8 cellular contexts compared by ENCODE assay signal in genomic region chr12:27969011-27969900, GRCh38. TPM values are rescaled to one million over a fixed set of nuclear protein-coding genes. Genes with fewer than 3 reads are reported as not detected.
DNase-seq lines count a peak whose midpoint lies in the region; ATAC-seq and TF ChIP-seq lines count a peak whose summit lies in the region.

No MANE protein-coding gene starts in this region.

- H4K91ac ChIP-seq in H9 (ENCODE audit: insufficient read length, low read depth, low read length): no peak overlapping the region

- H2AFZ ChIP-seq in H9 (ENCODE audit: low read length): no peak overlapping the region

- WGBS in H9 (ENCODE audit: extremely low coverage, insufficient read length, low lambda C conversion rate): no CpG with 5 or more reads among the region's 40 CpGs

- peaks cover 2% of the 10 kb centered on the region for H3K4me1 ChIP-seq in H9 (ENCODE audit: insufficient read depth, low read length)

- H2BK5ac ChIP-seq in H9 (ENCODE audit: insufficient read length, low read length): no peak overlapping the region

- H3K79me1 ChIP-seq in H9 (ENCODE audit: insufficient read depth, low read depth, low read length, poor library complexity, severe bottlenecking): no peaks in the 10 kb centered on the region

- H3K27ac ChIP-seq in H9 (ENCODE audit: insufficient read length, low read depth, low read length): no peak overlapping the region

- H3K23me2 ChIP-seq in H9 (ENCODE audit: insufficient read length, low read depth, low read length, poor library complexity, severe bottlenecking): peaks cover 25% of the 10 kb centered on the region

- H3K4me3 ChIP-seq in WI38 (ENCODE audit: low read depth, low read length) (peak overlapping the region; percentile 59), foreskin fibroblast (ENCODE audit: low read depth in 1 of 2, low read length in 2 of 2) (peak overlapping the region; percentile 60 to 64)

- no peak overlapping the region for H3K14ac ChIP-seq in H9 (ENCODE audit: insufficient read depth, low read length)

- H2BK20ac ChIP-seq in H9 (ENCODE audit: low read depth, low read length, poor library complexity, severe bottlenecking): no peak overlapping the region

- H3K9ac ChIP-seq in H9 (ENCODE audit: extremely low read depth, insufficient read length, low read length): no peak overlapping the region

- H3K4me1 Mint-ChIP-seq in H9: peaks cover 41 to 52% of the 10 kb centered on the region in 2 experiments

- no peak overlapping the region for H2AK5ac ChIP-seq in H9 (ENCODE audit: insufficient read length, low read length)

- H3T11ph ChIP-seq in H9 (ENCODE audit: low read length): no peak overlapping the region

- H2BK12ac ChIP-seq in H9 (ENCODE audit: insufficient read length, low read depth, low read length): no peak overlapping the region

- H3K36me3 Mint-ChIP-seq in H9 (ENCODE audit: insufficient read depth in 1 of 3, low read depth in 3 of 3): no peaks in the 10 kb centered on the region; a peak in 2 of 7 replicates

- H3K27me3 ChIP-seq in H9 (ENCODE audit: insufficient read depth, low read length): peaks cover 51% of the 10 kb centered on the region; the same call in 1 of the 2 replicates

- no peak overlapping the region for H3K18ac ChIP-seq in H9 (ENCODE audit: insufficient read length, low read depth, low read length)

- H4K20me1 ChIP-seq in H9 (ENCODE audit: control insufficient read depth, insufficient read depth, insufficient read length): no peaks in the 10 kb centered on the region

- no peaks in the 10 kb centered on the region for H3K79me2 ChIP-seq in H9 (ENCODE audit: insufficient read depth, low read length)

- H3K27me3 Mint-ChIP-seq in H9 (ENCODE audit: low read depth): peaks cover 94% of the 10 kb centered on the region

- no peaks in the 10 kb centered on the region for H3K9me3 ChIP-seq in H9 (ENCODE audit: control insufficient read depth, low read depth, low read length)

- peak; percentile 14 for ATAC-seq in omental fat pad (ENCODE audit: low FRiP score)
- ATAC-seq in GM19023 (IDR thresholded peaks at IDR 0.05; ENCODE audit: unreplicated experiment): no peak

- no peak overlapping the region for H3K23ac ChIP-seq in H9 (ENCODE audit: insufficient read length, low read depth, low read length)

- DNase-seq in AG08396 (ENCODE audit: low spot score) (peak; percentile 37), H9 (peak; percentile 53), foreskin fibroblast (peak in 1 of 2 donors; percentile 43), omental fat pad (ENCODE audit: low spot score) (no peak), T-helper 9 cell (no peak), NCI-H2081 treated with DMSO at 0.1 percent for 48 hours (lab: John Stamatoyannopoulos, UW) (no peak)

- TF ChIP-seq CTCF in H9 (conservative IDR thresholded peaks at IDR 0.05) (no peak), WI38 (IDR thresholded peaks at IDR 0.05; ENCODE audit: low read depth, low read length) (no peak), foreskin fibroblast (IDR thresholded peaks at IDR 0.05; ENCODE audit: low read depth, low read length) (peak; percentile 25), omental fat pad (IDR thresholded peaks at IDR 0.05) (no peak)

- no peak overlapping the region for H4K5ac ChIP-seq in H9 (ENCODE audit: insufficient read length, low read depth, low read length)

- H3K4ac ChIP-seq in H9 (ENCODE audit: low read depth, low read length): no peak overlapping the region

- H4K8ac ChIP-seq in H9 (replicated peaks; ENCODE audit: insufficient read length, low read depth, low read length): no peak overlapping the region

- no peak overlapping the region for H2BK120ac ChIP-seq in H9 (ENCODE audit: low read depth, low read length, poor library complexity, severe bottlenecking)

- H3K56ac ChIP-seq in H9 (ENCODE audit: insufficient read length, low read depth, low read length): no peak overlapping the region

- H3K4me3 Mint-ChIP-seq in H9: peak overlapping the region; percentile 70 to 88

- 0 out of 7 replicates have a peak overlapping the region, but pooled peaks of 1 of the 3 experiments have one; percentile 17 for H3K27ac Mint-ChIP-seq in H9

- H3K4me2 ChIP-seq in H9 (ENCODE audit: insufficient read depth, insufficient read length, low read length): peak overlapping the region; percentile 83

- H2BK15ac ChIP-seq in H9 (ENCODE audit: low read depth, low read length): no peak overlapping the region

- peaks cover 0 to 3% of the 10 kb centered on the region in 2 experiments; a peak in 2 of 5 replicates for H3K9me3 Mint-ChIP-seq in H9

RNA-seq across cellular contexts. Expression of gene PTHLH, which starts 3.3 kb away (rescaled TPM):
- total RNA-seq in H9 (2021) (0.35 and 0.39 TPM in 2 replicates), omental fat pad (1 to 10 TPM in 3 of 4 donors, not detected in 1; 1.6 to 8.4 (median 2.5) TPM)

Comparison
In these comparisons a context has a peak if more than half of its experiments do, and no peak if none do; other contexts are left out.
1. DNase-seq: peak in AG08396 (single experiment) and H9 (single experiment); none in omental fat pad (single experiment), T-helper 9 cell (single experiment) and NCI-H2081 treated with DMSO at 0.1 percent for 48 hours (single experiment).